8 cellular contexts compared by ENCODE assay signal in genomic region chr3:196688349-196688748, GRCh38. TPM values are rescaled to one million over a fixed set of nuclear protein-coding genes. Genes with fewer than 3 reads are reported as not detected.
DNase-seq lines count a peak whose midpoint lies in the region; ATAC-seq and TF ChIP-seq lines count a peak whose summit lies in the region.

No MANE protein-coding gene starts in this region.

- H3K9me3 Mint-ChIP-seq in CD14-positive monocyte: peaks cover 0 to 4% (median 0%) of the 10 kb centered on the region in 7 donors
- no peaks in the 10 kb centered on the region for H3K9me3 Mint-ChIP-seq in activated T-helper 2 cell treated with anti-CD3 and anti-CD28 coated beads, Interferon-gamma antibody, Interleukin-2, Interleukin-4, amounts not matched to agents 10 μg/mL and 5 μg/mL and 100 μg/mL, durations not matched to agents 14 hours and 24 hours and 36 hours

- H3K27ac Mint-ChIP-seq in CD14-positive monocyte: peak overlapping the region; percentile 94 to 100 (median 97)
- no peak overlapping the region for H3K27ac Mint-ChIP-seq in activated T-helper 2 cell treated with anti-CD3 and anti-CD28 coated beads, Interferon-gamma antibody, Interleukin-2, Interleukin-4, amounts not matched to agents 10 μg/mL and 5 μg/mL and 100 μg/mL, durations not matched to agents 14 hours and 24 hours and 36 hours

- ATAC-seq in GM21423 (IDR thresholded peaks at IDR 0.05; ENCODE audit: unreplicated experiment): no peak

- H3K4me1 ChIP-seq in colonic mucosa: no peaks in the 10 kb centered on the region
- peaks cover 9 to 17% (median 10%) of the 10 kb centered on the region in 4 donors for H3K4me1 ChIP-seq in esophagus muscularis mucosa

- WGBS in esophagus muscularis mucosa: 58% methylated on average over 5 of the region's 5 CpGs

- H3K9me3 ChIP-seq in colonic mucosa (no peaks in the 10 kb centered on the region), esophagus muscularis mucosa (no peaks in the 10 kb centered on the region)

- intact Hi-C loops in CD14-positive monocyte (cut with micrococcal nuclease): loop anchor here in 1 of 2 donors (5.0 kb wide), 3 partner anchors 46 to 81 kb away; no protein-coding TSS in a partner anchor
- intact Hi-C loops in colonic mucosa (cut with DNase I): no loop called here
- intact Hi-C loops in esophagus muscularis mucosa (cut with DNase I): no loop called here
- intact Hi-C loops in activated T-helper 2 cell treated with anti-CD3 and anti-CD28 coated beads, Interferon-gamma antibody, Interleukin-2, Interleukin-4, amounts not matched to agents 10 μg/mL and 5 μg/mL and 100 μg/mL, durations not matched to agents 14 hours and 24 hours and 36 hours (cut with micrococcal nuclease): no loop called here

- no peak for TF ChIP-seq EP300 in esophagus muscularis mucosa (IDR thresholded peaks at IDR 0.05)

- H3K4me3 Mint-ChIP-seq in CD14-positive monocyte: peak overlapping the region; percentile 58 to 84
- H3K4me3 Mint-ChIP-seq in activated T-helper 2 cell treated with anti-CD3 and anti-CD28 coated beads, Interferon-gamma antibody, Interleukin-2, Interleukin-4, amounts not matched to agents 10 μg/mL and 5 μg/mL and 100 μg/mL, durations not matched to agents 14 hours and 24 hours and 36 hours (ENCODE audit: low read depth): no peak overlapping the region

- no peak for TF ChIP-seq CTCF in CD14-positive monocyte (IDR thresholded peaks at IDR 0.05)
- no peak for TF ChIP-seq CTCF in colonic mucosa (IDR thresholded peaks at IDR 0.05)
- no peak for TF ChIP-seq CTCF in esophagus muscularis mucosa (IDR thresholded peaks at IDR 0.05)

- H3K4me1 Mint-ChIP-seq in CD14-positive monocyte: peaks cover 81% of the 10 kb centered on the region
- peaks cover 25% of the 10 kb centered on the region for H3K4me1 Mint-ChIP-seq in activated T-helper 2 cell treated with anti-CD3 and anti-CD28 coated beads, Interferon-gamma antibody, Interleukin-2, Interleukin-4, amounts not matched to agents 10 μg/mL and 5 μg/mL and 100 μg/mL, durations not matched to agents 14 hours and 24 hours and 36 hours (ENCODE audit: low read depth)

- peaks cover 2 to 27% of the 10 kb centered on the region in 2 donors for H3K36me3 Mint-ChIP-seq in CD14-positive monocyte
- no peaks in the 10 kb centered on the region for H3K36me3 Mint-ChIP-seq in activated T-helper 2 cell treated with anti-CD3 and anti-CD28 coated beads, Interferon-gamma antibody, Interleukin-2, Interleukin-4, amounts not matched to agents 10 μg/mL and 5 μg/mL and 100 μg/mL, durations not matched to agents 14 hours and 24 hours and 36 hours (ENCODE audit: low read depth)

- H3K27ac ChIP-seq in colonic mucosa: no peak overlapping the region
- no peak overlapping the region for H3K27ac ChIP-seq in esophagus muscularis mucosa (replicated peaks in 1 of 4)

- no peaks in the 10 kb centered on the region for H3K27me3 Mint-ChIP-seq in CD14-positive monocyte (ENCODE audit: low read depth in 3 of 3)
- no peaks in the 10 kb centered on the region for H3K27me3 Mint-ChIP-seq in activated T-helper 2 cell treated with anti-CD3 and anti-CD28 coated beads, Interferon-gamma antibody, Interleukin-2, Interleukin-4, amounts not matched to agents 10 μg/mL and 5 μg/mL and 100 μg/mL, durations not matched to agents 14 hours and 24 hours and 36 hours (ENCODE audit: low read depth)

- H3K36me3 ChIP-seq in colonic mucosa (no peaks in the 10 kb centered on the region), esophagus muscularis mucosa (no peaks in the 10 kb centered on the region)

- peak; percentile 82 for DNase-seq in CD14-positive monocyte (ENCODE audit: low spot score)
- DNase-seq in NCI-H2081 treated with DMSO at 0.1 percent for 48 hours (lab: John Stamatoyannopoulos, UW): peak; percentile 12
- peak; percentile 22 for DNase-seq in colonic mucosa
- peak; percentile 29 for DNase-seq in myocyte (ENCODE audit: low read depth)
- no peak for DNase-seq in esophagus muscularis mucosa (ENCODE audit: extremely low spot score)
- DNase-seq in ecto neural progenitor cell (ENCODE audit: low spot score): no peak
- no peak for DNase-seq in activated T-helper 2 cell treated with anti-CD3 and anti-CD28 coated beads, Interferon-gamma antibody, Interleukin-2, Interleukin-4, amounts not matched to agents 10 μg/mL and 5 μg/mL and 100 μg/mL, durations not matched to agents 14 hours and 24 hours and 36 hours (ENCODE audit: low spot score)

- H3K27me3 ChIP-seq in colonic mucosa: no peaks in the 10 kb centered on the region
- no peaks in the 10 kb centered on the region for H3K27me3 ChIP-seq in esophagus muscularis mucosa

- H3K4me3 ChIP-seq in colonic mucosa: no peak overlapping the region
- no peak overlapping the region for H3K4me3 ChIP-seq in esophagus muscularis mucosa

- no peak overlapping the region for H3K9ac ChIP-seq in colonic mucosa (ENCODE audit: low read depth in 2 of 2, low read length in 2 of 2)

- TF ChIP-seq POLR2A in esophagus muscularis mucosa (IDR thresholded peaks at IDR 0.05; ENCODE audit: low read depth): no peak

RNA-seq across cellular contexts. Expression of gene CEP19, which starts 23.7 kb away (rescaled TPM):
- polyA plus RNA-seq in CD14-positive monocyte: 1 to 10 TPM; 2.7 to 3.2 TPM
- total RNA-seq in colonic mucosa: under 1 TPM; 0.56 to 0.89 TPM
- 5.9 and 7.2 TPM in 2 replicates for total RNA-seq in myocyte
- polyA plus RNA-seq in myocyte (2012): 3.5 TPM
- total RNA-seq in esophagus muscularis mucosa: 1 to 10 TPM; 1.5 to 4.0 (median 3.3) TPM
- total RNA-seq in activated T-helper 2 cell treated with anti-CD3 and anti-CD28 coated beads, Interferon-gamma antibody, Interleukin-2, Interleukin-4, amounts not matched to agents 10 μg/mL and 5 μg/mL and 100 μg/mL, durations not matched to agents 14 hours and 24 hours and 36 hours: 3.7 and 4.5 TPM in 2 replicates

RNA-seq across cellular contexts. Expression of gene PIGX, which starts 23.8 kb away (rescaled TPM):
- 10 to 100 TPM; 29.8 to 44.9 TPM for polyA plus RNA-seq in CD14-positive monocyte
- total RNA-seq in colonic mucosa (10 to 100 TPM; 19.5 to 23.3 TPM), myocyte (27.7 and 34.1 TPM in 2 replicates), esophagus muscularis mucosa (10 to 100 TPM; 23.0 to 31.6 (median 25.2) TPM)
- polyA plus RNA-seq in myocyte (2012): 13.2 TPM
- total RNA-seq in activated T-helper 2 cell treated with anti-CD3 and anti-CD28 coated beads, Interferon-gamma antibody, Interleukin-2, Interleukin-4, amounts not matched to agents 10 μg/mL and 5 μg/mL and 100 μg/mL, durations not matched to agents 14 hours and 24 hours and 36 hours: 65.7 and 70.8 TPM in 2 replicates

RNA-seq across cellular contexts. Expression of gene NRROS, which starts 48.9 kb away (rescaled TPM):
- 1 to 10 TPM; 5.9 to 7.5 TPM for polyA plus RNA-seq in CD14-positive monocyte
- total RNA-seq in colonic mucosa: 1 to 10 TPM; 2.1 to 2.2 TPM
- total RNA-seq in myocyte: 0.59 and 0.99 TPM in 2 replicates
- 0.18 TPM for polyA plus RNA-seq in myocyte (2012)
- 1 to 10 TPM; 6.2 to 8.5 (median 7.3) TPM for total RNA-seq in esophagus muscularis mucosa
- total RNA-seq in activated T-helper 2 cell treated with anti-CD3 and anti-CD28 coated beads, Interferon-gamma antibody, Interleukin-2, Interleukin-4, amounts not matched to agents 10 μg/mL and 5 μg/mL and 100 μg/mL, durations not matched to agents 14 hours and 24 hours and 36 hours: 51.4 and 53.2 TPM in 2 replicates

RNA-seq across cellular contexts. Expression of gene PAK2, which starts 51.3 kb away (rescaled TPM):
- polyA plus RNA-seq in CD14-positive monocyte: 10 to 100 TPM; 32.4 to 44.2 TPM
- total RNA-seq in colonic mucosa: 10 to 100 TPM; 72.5 to 76.5 TPM
- 40.3 and 44.5 TPM in 2 replicates for total RNA-seq in myocyte
- 37.9 TPM for polyA plus RNA-seq in myocyte (2012)
- 10 to 100 TPM; 47.2 to 52.4 (median 51.6) TPM for total RNA-seq in esophagus muscularis mucosa
- 103 and 107 TPM in 2 replicates for total RNA-seq in activated T-helper 2 cell treated with anti-CD3 and anti-CD28 coated beads, Interferon-gamma antibody, Interleukin-2, Interleukin-4, amounts not matched to agents 10 μg/mL and 5 μg/mL and 100 μg/mL, durations not matched to agents 14 hours and 24 hours and 36 hours

Comparison
In these comparisons a context has a peak if more than half of its experiments do, and no peak if none do; other contexts are left out.
1. DNase-seq: peak in CD14-positive monocyte (single experiment), NCI-H2081 treated with DMSO at 0.1 percent for 48 hours (single experiment), colonic mucosa (single experiment) and myocyte (single experiment); none in esophagus muscularis mucosa (single experiment), ecto neural progenitor cell (single experiment) and activated T-helper 2 cell treated with anti-CD3 and anti-CD28 coated beads, Interferon-gamma antibody, Interleukin-2, Interleukin-4, amounts not matched to agents 10 μg/mL and 5 μg/mL and 100 μg/mL, durations not matched to agents 14 hours and 24 hours and 36 hours (single experiment).